18 cellular contexts compared by ENCODE assay signal in the genomic region with DNA sequence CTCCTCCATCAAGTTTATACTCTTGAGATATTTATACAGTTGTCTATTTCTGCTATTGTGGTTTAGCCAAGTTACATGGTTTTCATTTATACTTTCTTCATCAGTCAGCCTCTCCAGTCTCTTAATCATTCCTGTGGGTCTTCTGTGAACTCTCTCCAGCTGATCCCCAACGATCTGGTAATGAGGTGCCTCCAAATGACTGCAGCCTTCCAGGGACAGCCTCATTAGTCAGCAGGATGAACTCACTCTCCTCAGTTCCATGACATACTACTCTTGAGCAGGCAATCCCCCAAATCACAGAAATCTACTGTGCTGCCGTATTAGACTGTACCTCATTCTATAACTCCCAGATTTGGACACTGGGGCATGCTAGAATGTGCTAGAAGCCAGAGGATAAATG. TPM values are rescaled to one million over a fixed set of nuclear protein-coding genes. Genes with fewer than 3 reads are reported as not detected.
A peak's percentile ranks its signal among the peaks of the same experiment; 100 is the strongest.
DNase-seq lines count a peak whose midpoint lies in the region; ATAC-seq, FAIRE-seq and TF ChIP-seq lines count a peak whose summit lies in the region.
"Had no signal": no experiment of that assay in that cellular context is flagged by ENCODE, and none has a peak within 500 bp of the region (broad histone marks: within the 10 kb centered on the region; RNA-seq: fewer than 3 reads in every experiment).

No MANE protein-coding gene starts in this region.

- no peak for TF ChIP-seq CTCF in bronchial epithelial cell (IDR thresholded peaks at IDR 0.05; ENCODE audit: insufficient read depth, low read length, severe bottlenecking)

- H4K8ac ChIP-seq in mesenchymal stem cell (ENCODE audit: low read length): no peak overlapping the region

- H2BK5ac ChIP-seq in mesenchymal stem cell (ENCODE audit: low read depth, low read length, poor library complexity, severe bottlenecking): no peak overlapping the region

- 76% methylated on average over 1 of the region's 2 CpGs for WGBS in mesenchymal stem cell
- WGBS in aorta, 2 donors: 72 to 82% methylated on average over 2 of the region's 2 CpGs

- peaks cover 9% of the 10 kb centered on the region for H3K79me1 ChIP-seq in mesenchymal stem cell (replicated peaks; ENCODE audit: low read length, poor library complexity, severe bottlenecking)

- intact Hi-C loops in aorta (cut with DNase I): no loop called here

- H2AK5ac ChIP-seq in mesenchymal stem cell (ENCODE audit: low read length, severe bottlenecking): no peak overlapping the region

- no peak overlapping the region for H3K4me3 ChIP-seq in bronchial epithelial cell (ENCODE audit: low read depth, low read length)
- peak overlapping the region in 1 of 2 experiments; percentile 2 for H3K4me3 ChIP-seq in mesenchymal stem cell (ENCODE audit: insufficient read depth in 1 of 2, low read depth in 1 of 2, low read length in 2 of 2)
- H3K4me3 ChIP-seq in aorta (ENCODE audit: low read length in 2 of 2): no peak overlapping the region
- H3K4me3 ChIP-seq: cardiac muscle cell, GM23338, prostate gland had no signal

- H3K14ac ChIP-seq in mesenchymal stem cell (ENCODE audit: low read length in 2 of 2): no peak overlapping the region

- H3K4ac ChIP-seq in mesenchymal stem cell (ENCODE audit: low read depth in 1 of 2, low read length in 2 of 2): no peak overlapping the region

- no peaks in the 10 kb centered on the region for H3K27me3 ChIP-seq in bronchial epithelial cell (ENCODE audit: control insufficient read depth, insufficient read depth, low read length)
- H3K27me3 ChIP-seq in mesenchymal stem cell (ENCODE audit: control insufficient read depth in 1 of 2, insufficient read depth in 1 of 2, low read length in 2 of 2): no peaks in the 10 kb centered on the region
- H3K27me3 ChIP-seq in aorta (ENCODE audit: control insufficient read depth in 1 of 2, insufficient read depth in 2 of 2, low read length in 1 of 2): no peaks in the 10 kb centered on the region
- H3K27me3 ChIP-seq: cardiac muscle cell had no signal

- peaks cover 2% of the 10 kb centered on the region for H3K36me3 ChIP-seq in bronchial epithelial cell (ENCODE audit: control insufficient read depth, insufficient read depth, low read length)
- peaks cover 6 to 10% of the 10 kb centered on the region in 2 experiments for H3K36me3 ChIP-seq in mesenchymal stem cell (ENCODE audit: control insufficient read depth in 1 of 2, insufficient read depth in 2 of 2, low read depth in 1 of 2, low read length in 2 of 2)
- H3K36me3 ChIP-seq in aorta (ENCODE audit: control insufficient read depth in 1 of 2, insufficient read depth in 2 of 2, low read length in 1 of 2): peaks cover 0 to 4% of the 10 kb centered on the region in 2 donors
- H3K36me3 ChIP-seq: cardiac muscle cell, prostate gland had no signal

- H2BK15ac ChIP-seq in mesenchymal stem cell (ENCODE audit: low read depth, poor library complexity, severe bottlenecking): no peak overlapping the region

- H2AFZ ChIP-seq in mesenchymal stem cell (ENCODE audit: low read depth, low read length): no peak overlapping the region
- H2AFZ ChIP-seq: GM23338 had no signal

- FAIRE-seq in bronchial epithelial cell (lab: Jason Lieb, UNC): no peak

- ATAC-seq in HG03025 (IDR thresholded peaks at IDR 0.05; ENCODE audit: low FRiP score, unreplicated experiment) (no peak), aorta (ENCODE audit: low FRiP score) (no peak)
- ATAC-seq: GM23338 had no signal

- no peak overlapping the region for H3K23ac ChIP-seq in mesenchymal stem cell (ENCODE audit: low read length in 2 of 2)

- no peak overlapping the region for H4K91ac ChIP-seq in mesenchymal stem cell (ENCODE audit: low read length)

- no peak overlapping the region for H3K18ac ChIP-seq in mesenchymal stem cell (ENCODE audit: low read depth in 1 of 2, low read length in 2 of 2)

- no peaks in the 10 kb centered on the region for H3K9me3 ChIP-seq in mesenchymal stem cell (ENCODE audit: control insufficient read depth, low read length)
- H3K9me3 ChIP-seq in aorta (ENCODE audit: control insufficient read depth, low read length): no peaks in the 10 kb centered on the region
- H3K9me3 ChIP-seq: prostate gland had no signal

- no peak overlapping the region for H2BK12ac ChIP-seq in mesenchymal stem cell (ENCODE audit: low read length in 2 of 2)

- H3K27ac ChIP-seq in mesenchymal stem cell (ENCODE audit: low read length, poor library complexity, severe bottlenecking): no peak overlapping the region
- no peak overlapping the region for H3K27ac ChIP-seq in aorta (ENCODE audit: low read depth in 1 of 2, low read length in 2 of 2)
- H3K27ac ChIP-seq: cardiac muscle cell, prostate gland, WERI-Rb-1 had no signal

- no peak overlapping the region for H3K4me2 ChIP-seq in mesenchymal stem cell (ENCODE audit: low read length, poor library complexity, severe bottlenecking)
- H3K4me2 ChIP-seq: GM23338 had no signal

- DNase-seq in AG08396 (ENCODE audit: low spot score) (peak; percentile 75), HCEC 1CT (peak; percentile 89), bronchial epithelial cell (ENCODE audit: low read depth) (peak; percentile 51), mesenchymal stem cell (peak; percentile 25), aorta (no peak), NCI-H82 (lab: John Stamatoyannopoulos, UW) (no peak)
- DNase-seq in activated CD4-positive, alpha-beta T cell treated with anti-CD3 and anti-CD28 coated beads for 1 hour: no peak
- DNase-seq: activated naive CD4-positive, alpha-beta T cell; DMS153; glutamatergic neuron; naive B cell; NCI-H2081; NCI-H69; WERI-Rb-1 had no signal

- no peak overlapping the region for H2BK120ac ChIP-seq in mesenchymal stem cell (ENCODE audit: low read depth, low read length)

- peak overlapping the region; percentile 44 for H3K9ac ChIP-seq in mesenchymal stem cell (ENCODE audit: low read length)

- H3K4me1 ChIP-seq in mesenchymal stem cell (ENCODE audit: control insufficient read depth, insufficient read depth, low read depth, low read length) (no peaks in the 10 kb centered on the region), aorta (ENCODE audit: control insufficient read depth in 1 of 2, insufficient read depth in 2 of 2, low read length in 2 of 2) (peaks cover 1 to 2% of the 10 kb centered on the region in 2 donors)
- H3K4me1 ChIP-seq: prostate gland had no signal

RNA-seq across cellular contexts. Expression of a gene that starts 15.3 kb away (rescaled TPM):
- total RNA-seq in bronchial epithelial cell (16.6 and 19.6 TPM in 2 replicates), aorta (10 to 100 TPM; 32.7 to 35.7 TPM)
- polyA plus RNA-seq in mesenchymal stem cell (2013, experiment 1 of 2): 20.3 TPM
- polyA plus RNA-seq in mesenchymal stem cell (2013, experiment 2 of 2): 20.0 TPM
- 10 to 100 TPM in 1 of 2 donors, 1 to 10 TPM in 1; 3.9 to 11.1 TPM for polyA plus RNA-seq in aorta

RNA-seq across cellular contexts. Expression of a gene that starts 15.4 kb away (rescaled TPM):
- 34.2 and 39.0 TPM in 2 replicates for total RNA-seq in bronchial epithelial cell
- 45.6 TPM for polyA plus RNA-seq in mesenchymal stem cell (2013, experiment 1 of 2)
- 44.8 TPM for polyA plus RNA-seq in mesenchymal stem cell (2013, experiment 2 of 2)
- 10 to 100 TPM; 40.8 to 42.4 TPM for total RNA-seq in aorta
- polyA plus RNA-seq in aorta: 10 to 100 TPM; 22.6 to 25.9 TPM

Comparison
In these comparisons a context has a peak if more than half of its experiments do, and no peak if none do; other contexts are left out.
1. DNase-seq: peak in AG08396 (single experiment), HCEC 1CT (single experiment), bronchial epithelial cell (single experiment) and mesenchymal stem cell (single experiment); none in aorta (0 of 2), activated CD4-positive, alpha-beta T cell treated with anti-CD3 and anti-CD28 coated beads for 1 hour (single experiment) and NCI-H82 (single experiment).